1 cellular context compared by ENCODE assay signal in the genomic region with DNA sequence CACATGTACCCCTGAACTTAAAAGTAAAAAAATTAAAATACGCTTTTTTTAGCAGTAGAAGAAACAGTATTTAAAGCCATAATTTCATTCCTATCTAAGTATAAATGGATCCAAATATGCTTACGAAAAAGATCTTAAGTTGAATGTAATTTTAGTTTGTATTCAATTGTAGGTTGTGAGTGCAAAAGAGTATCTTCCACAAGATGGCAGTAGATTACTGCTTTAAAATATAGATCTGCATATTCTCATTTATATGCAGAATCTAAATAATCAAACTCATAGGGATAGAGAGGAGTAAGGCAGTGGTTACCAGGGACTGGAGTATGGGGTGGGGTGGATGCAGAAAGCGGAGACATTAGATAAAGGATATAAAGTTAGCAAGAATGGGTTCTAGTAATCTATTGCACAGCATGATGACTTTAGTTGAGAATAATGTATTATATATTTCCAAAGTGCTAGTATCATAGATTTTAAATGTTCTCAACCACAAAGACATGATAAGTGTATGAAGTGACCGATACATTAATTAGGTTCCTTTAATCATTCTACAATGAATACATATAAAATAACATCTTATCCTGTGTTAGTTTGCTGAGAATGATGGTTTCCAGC.
TF ChIP-seq lines count a peak whose summit lies in the region.

No MANE protein-coding gene starts in this region.

TF ChIP-seq in SK-N-SH, 30 proteins besides CTCF, POLR2A, EP300 and RAD21 (continued from another document):
- TF ChIP-seq, protein P1, sequence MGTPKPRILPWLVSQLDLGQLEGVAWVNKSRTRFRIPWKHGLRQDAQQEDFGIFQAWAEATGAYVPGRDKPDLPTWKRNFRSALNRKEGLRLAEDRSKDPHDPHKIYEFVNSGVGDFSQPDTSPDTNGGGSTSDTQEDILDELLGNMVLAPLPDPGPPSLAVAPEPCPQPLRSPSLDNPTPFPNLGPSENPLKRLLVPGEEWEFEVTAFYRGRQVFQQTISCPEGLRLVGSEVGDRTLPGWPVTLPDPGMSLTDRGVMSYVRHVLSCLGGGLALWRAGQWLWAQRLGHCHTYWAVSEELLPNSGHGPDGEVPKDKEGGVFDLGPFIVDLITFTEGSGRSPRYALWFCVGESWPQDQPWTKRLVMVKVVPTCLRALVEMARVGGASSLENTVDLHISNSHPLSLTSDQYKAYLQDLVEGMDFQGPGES (IDR thresholded peaks at IDR 0.05; ENCODE audit: low read depth, low read length) = no peak
- TF ChIP-seq JUND (IDR thresholded peaks at IDR 0.05) (no peak), EZH2phosphoT487 (IDR thresholded peaks at IDR 0.05; ENCODE audit: borderline replicate concordance, low read depth) (no peak), ELF1 (IDR thresholded peaks at IDR 0.05) (no peak)
